ENCODE assay signal across 1 cellular context in the genomic region with DNA sequence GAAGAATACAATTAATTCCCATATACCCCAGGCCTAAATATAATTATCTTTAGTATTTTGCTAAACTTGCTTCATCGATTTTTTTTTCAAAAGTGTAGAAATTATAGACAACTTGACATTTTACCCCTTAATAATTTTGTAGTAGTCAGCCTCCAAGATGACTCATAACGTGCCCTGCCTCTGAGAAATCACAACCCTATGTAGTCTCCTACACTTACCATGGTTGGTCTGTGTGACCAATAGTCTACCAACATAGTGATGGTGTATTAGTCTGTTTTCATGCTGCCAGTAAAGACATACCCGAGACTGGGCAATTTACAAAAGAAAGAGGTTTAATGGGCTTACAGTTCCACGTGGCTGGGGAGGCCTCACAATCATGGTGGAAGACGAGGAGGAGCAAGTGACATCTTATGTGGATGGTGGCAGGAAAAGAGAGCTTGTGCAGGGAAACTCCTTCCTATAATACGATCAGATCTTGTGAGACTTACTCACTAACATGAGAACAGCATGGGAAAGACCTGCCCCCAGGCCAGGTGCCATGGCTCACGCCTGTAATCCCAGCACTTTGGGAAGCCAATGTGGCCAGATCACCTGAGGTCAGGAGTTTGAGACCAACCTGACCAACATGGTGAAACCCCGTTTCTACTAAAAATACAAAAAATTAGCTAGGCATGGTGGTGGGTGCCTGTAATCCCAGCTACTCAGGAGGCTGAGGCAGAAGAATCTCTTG.
A peak's percentile ranks its signal among the peaks of the same experiment; 100 is the strongest.
TF ChIP-seq lines count a peak whose summit lies in the region.
"Not testable (repeated sequence)": the region's sequence is repeated elsewhere in the genome, so short reads cannot be mapped to it uniquely, and the experiment has no call there.

No MANE protein-coding gene starts in this region.

TF ChIP-seq in K562, 482 proteins besides CTCF, POLR2A, EP300 and RAD21 (continued from another document):
- TF ChIP-seq, protein P1, sequence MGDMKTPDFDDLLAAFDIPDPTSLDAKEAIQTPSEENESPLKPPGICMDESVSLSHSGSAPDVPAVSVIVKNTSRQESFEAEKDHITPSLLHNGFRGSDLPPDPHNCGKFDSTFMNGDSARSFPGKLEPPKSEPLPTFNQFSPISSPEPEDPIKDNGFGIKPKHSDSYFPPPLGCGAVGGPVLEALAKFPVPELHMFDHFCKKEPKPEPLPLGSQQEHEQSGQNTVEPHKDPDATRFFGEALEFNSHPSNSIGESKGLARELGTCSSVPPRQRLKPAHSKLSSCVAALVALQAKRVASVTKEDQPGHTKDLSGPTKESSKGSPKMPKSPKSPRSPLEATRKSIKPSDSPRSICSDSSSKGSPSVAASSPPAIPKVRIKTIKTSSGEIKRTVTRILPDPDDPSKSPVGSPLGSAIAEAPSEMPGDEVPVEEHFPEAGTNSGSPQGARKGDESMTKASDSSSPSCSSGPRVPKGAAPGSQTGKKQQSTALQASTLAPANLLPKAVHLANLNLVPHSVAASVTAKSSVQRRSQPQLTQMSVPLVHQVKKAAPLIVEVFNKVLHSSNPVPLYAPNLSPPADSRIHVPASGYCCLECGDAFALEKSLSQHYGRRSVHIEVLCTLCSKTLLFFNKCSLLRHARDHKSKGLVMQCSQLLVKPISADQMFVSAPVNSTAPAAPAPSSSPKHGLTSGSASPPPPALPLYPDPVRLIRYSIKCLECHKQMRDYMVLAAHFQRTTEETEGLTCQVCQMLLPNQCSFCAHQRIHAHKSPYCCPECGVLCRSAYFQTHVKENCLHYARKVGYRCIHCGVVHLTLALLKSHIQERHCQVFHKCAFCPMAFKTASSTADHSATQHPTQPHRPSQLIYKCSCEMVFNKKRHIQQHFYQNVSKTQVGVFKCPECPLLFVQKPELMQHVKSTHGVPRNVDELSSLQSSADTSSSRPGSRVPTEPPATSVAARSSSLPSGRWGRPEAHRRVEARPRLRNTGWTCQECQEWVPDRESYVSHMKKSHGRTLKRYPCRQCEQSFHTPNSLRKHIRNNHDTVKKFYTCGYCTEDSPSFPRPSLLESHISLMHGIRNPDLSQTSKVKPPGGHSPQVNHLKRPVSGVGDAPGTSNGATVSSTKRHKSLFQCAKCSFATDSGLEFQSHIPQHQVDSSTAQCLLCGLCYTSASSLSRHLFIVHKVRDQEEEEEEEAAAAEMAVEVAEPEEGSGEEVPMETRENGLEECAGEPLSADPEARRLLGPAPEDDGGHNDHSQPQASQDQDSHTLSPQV (IDR thresholded peaks at IDR 0.05): 0 out of 2 replicates have a peak, but pooled peaks have one; percentile 7
- TF ChIP-seq, protein P2, sequence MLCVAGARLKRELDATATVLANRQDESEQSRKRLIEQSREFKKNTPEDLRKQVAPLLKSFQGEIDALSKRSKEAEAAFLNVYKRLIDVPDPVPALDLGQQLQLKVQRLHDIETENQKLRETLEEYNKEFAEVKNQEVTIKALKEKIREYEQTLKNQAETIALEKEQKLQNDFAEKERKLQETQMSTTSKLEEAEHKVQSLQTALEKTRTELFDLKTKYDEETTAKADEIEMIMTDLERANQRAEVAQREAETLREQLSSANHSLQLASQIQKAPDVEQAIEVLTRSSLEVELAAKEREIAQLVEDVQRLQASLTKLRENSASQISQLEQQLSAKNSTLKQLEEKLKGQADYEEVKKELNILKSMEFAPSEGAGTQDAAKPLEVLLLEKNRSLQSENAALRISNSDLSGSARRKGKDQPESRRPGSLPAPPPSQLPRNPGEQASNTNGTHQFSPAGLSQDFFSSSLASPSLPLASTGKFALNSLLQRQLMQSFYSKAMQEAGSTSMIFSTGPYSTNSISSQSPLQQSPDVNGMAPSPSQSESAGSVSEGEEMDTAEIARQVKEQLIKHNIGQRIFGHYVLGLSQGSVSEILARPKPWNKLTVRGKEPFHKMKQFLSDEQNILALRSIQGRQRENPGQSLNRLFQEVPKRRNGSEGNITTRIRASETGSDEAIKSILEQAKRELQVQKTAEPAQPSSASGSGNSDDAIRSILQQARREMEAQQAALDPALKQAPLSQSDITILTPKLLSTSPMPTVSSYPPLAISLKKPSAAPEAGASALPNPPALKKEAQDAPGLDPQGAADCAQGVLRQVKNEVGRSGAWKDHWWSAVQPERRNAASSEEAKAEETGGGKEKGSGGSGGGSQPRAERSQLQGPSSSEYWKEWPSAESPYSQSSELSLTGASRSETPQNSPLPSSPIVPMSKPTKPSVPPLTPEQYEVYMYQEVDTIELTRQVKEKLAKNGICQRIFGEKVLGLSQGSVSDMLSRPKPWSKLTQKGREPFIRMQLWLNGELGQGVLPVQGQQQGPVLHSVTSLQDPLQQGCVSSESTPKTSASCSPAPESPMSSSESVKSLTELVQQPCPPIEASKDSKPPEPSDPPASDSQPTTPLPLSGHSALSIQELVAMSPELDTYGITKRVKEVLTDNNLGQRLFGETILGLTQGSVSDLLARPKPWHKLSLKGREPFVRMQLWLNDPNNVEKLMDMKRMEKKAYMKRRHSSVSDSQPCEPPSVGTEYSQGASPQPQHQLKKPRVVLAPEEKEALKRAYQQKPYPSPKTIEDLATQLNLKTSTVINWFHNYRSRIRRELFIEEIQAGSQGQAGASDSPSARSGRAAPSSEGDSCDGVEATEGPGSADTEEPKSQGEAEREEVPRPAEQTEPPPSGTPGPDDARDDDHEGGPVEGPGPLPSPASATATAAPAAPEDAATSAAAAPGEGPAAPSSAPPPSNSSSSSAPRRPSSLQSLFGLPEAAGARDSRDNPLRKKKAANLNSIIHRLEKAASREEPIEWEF (CRISPR knock-in tag; IDR thresholded peaks at IDR 0.05): 0 out of 2 replicates have a peak, but pooled peaks have one; percentile 2
- TF ChIP-seq, protein P3, sequence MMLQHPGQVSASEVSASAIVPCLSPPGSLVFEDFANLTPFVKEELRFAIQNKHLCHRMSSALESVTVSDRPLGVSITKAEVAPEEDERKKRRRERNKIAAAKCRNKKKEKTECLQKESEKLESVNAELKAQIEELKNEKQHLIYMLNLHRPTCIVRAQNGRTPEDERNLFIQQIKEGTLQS (IDR thresholded peaks at IDR 0.05): peak; percentile 83
- TF ChIP-seq, protein P3 (CRISPR knock-in tag; conservative IDR thresholded peaks at IDR 0.05): not testable (repeated sequence)
- TF ChIP-seq ZNF766 (CRISPR knock-in tag; conservative IDR thresholded peaks at IDR 0.05): 0 out of 2 replicates have a peak, but pooled peaks have one; percentile 6
- TF ChIP-seq, protein P4, sequence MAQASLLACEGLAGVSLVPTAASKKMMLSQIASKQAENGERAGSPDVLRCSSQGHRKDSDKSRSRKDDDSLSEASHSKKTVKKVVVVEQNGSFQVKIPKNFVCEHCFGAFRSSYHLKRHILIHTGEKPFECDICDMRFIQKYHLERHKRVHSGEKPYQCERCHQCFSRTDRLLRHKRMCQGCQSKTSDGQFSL (CRISPR knock-in tag; IDR thresholded peaks at IDR 0.05): peak; percentile 48; the same call in 1 of the 2 replicates
- TF ChIP-seq, protein P4 (tag; IDR thresholded peaks at IDR 0.05): not testable (repeated sequence)
